In the genomic region with DNA sequence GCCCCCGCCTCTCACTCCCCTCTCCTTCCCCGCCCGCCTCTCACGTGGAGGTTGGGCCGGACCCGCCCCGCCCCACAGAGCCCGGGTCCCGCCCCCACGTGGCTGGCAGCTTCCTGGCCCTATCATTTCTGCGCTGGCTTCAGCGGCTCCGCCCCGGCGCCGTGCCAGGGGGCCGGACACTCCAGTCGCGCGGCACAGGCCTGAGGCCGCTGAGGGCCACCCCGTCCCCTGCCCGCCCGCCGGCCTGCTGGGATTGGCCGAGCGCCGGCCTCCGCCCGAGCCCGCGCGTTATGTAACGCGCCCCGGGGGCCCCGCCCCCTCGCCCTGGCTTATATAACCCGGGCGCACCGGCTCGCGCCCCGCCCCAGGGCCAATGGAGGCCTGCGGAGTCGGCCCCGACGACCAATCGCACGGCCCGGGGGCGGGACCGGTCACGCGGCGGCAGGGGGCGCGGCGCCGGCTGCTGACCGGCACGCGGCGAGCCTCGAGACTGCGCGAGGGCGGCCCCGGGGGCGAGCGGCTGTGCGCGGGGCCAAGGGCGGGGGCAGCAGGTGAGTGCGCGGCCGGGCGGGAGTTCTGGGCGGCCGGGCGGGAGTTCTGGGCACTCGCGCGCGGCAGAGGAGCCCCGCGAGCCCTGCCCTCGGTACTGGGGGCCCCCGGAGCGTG, we compare ENCODE assay signal across 1 cellular context.
A peak's percentile ranks its signal among the peaks of the same experiment; 100 is the strongest.
TF ChIP-seq lines count a peak whose summit lies in the region.

Gene PER3, plus strand, starts transcription at position 466 of the 666 bp plus-strand sequence. CDS start 587 bp downstream, outside the sequence.

TF ChIP-seq in H1, 55 proteins besides CTCF, POLR2A, EP300 and RAD21:
- TF ChIP-seq, protein P1, sequence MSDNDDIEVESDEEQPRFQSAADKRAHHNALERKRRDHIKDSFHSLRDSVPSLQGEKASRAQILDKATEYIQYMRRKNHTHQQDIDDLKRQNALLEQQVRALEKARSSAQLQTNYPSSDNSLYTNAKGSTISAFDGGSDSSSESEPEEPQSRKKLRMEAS (IDR thresholded peaks at IDR 0.05): peak; percentile 92
- TF ChIP-seq SRF (IDR thresholded peaks at IDR 0.05; ENCODE audit: low read depth, low read length): no peak
- TF ChIP-seq CEBPB (IDR thresholded peaks at IDR 0.05; ENCODE audit: low read depth, low read length): peak; percentile 29; the same call in 1 of the 2 replicates
- peak; percentile 35; the same call in 1 of the 2 replicates for TF ChIP-seq SP2 (IDR thresholded peaks at IDR 0.05; ENCODE audit: low read length)
- TF ChIP-seq EZH2 (IDR thresholded peaks at IDR 0.05; ENCODE audit: low read depth, low read length, severe bottlenecking): no peak
- TF ChIP-seq SP1 (IDR thresholded peaks at IDR 0.05; ENCODE audit: low read depth, low read length): peak; percentile 55; the same call in 1 of the 2 replicates
- peak; percentile 23; the same call in 1 of the 2 replicates for TF ChIP-seq TBP (IDR thresholded peaks at IDR 0.05; ENCODE audit: low read depth, low read length)
- TF ChIP-seq, protein P2, sequence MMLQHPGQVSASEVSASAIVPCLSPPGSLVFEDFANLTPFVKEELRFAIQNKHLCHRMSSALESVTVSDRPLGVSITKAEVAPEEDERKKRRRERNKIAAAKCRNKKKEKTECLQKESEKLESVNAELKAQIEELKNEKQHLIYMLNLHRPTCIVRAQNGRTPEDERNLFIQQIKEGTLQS (IDR thresholded peaks at IDR 0.05; ENCODE audit: insufficient read depth, low read depth, low read length): no peak
- TF ChIP-seq, protein P3, sequence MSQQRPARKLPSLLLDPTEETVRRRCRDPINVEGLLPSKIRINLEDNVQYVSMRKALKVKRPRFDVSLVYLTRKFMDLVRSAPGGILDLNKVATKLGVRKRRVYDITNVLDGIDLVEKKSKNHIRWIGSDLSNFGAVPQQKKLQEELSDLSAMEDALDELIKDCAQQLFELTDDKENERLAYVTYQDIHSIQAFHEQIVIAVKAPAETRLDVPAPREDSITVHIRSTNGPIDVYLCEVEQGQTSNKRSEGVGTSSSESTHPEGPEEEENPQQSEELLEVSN (IDR thresholded peaks at IDR 0.05): peak; percentile 70; the same call in 1 of the 2 replicates
- TF ChIP-seq YY1 (IDR thresholded peaks at IDR 0.05; ENCODE audit: low read depth, low read length): no peak
- TF ChIP-seq EGR1 (IDR thresholded peaks at IDR 0.05; ENCODE audit: borderline replicate concordance, low read depth, low read length): peak; percentile 31; the same call in 1 of the 2 replicates
- TF ChIP-seq CREB1 (IDR thresholded peaks at IDR 0.05): peak; percentile 43; the same call in 1 of the 2 replicates
